24 cellular contexts compared by ENCODE assay signal in the genomic region with DNA sequence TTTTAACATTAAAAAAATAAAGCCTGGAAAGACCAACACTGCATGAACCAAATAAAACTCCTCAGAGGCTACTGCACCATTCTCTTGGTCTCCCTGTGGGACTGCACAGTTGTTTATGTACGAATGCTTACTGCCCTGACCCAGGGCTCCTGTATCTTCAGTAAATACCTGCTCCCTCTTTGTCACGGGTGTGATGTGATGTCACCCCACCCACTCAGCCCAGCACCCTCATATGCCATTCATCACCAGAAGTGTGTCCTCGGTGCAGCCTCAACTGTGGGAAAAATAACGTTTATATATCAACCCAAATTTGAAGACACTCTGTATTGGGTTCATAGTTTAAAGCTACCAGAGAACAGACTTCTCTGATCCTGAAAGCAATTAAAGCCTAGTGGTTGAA.
"Had no signal": no experiment of that assay in that cellular context is flagged by ENCODE, and none has a peak within 500 bp of the region (broad histone marks: within the 10 kb centered on the region; RNA-seq: fewer than 3 reads in every experiment).

No MANE protein-coding gene starts in this region.

- H3K27me3 Mint-ChIP-seq: activated CD8-positive, alpha-beta memory T cell treated with anti-CD3 and anti-CD28 coated beads, Interleukin-2, amount 10 ng/mL, durations not matched to agents 7 days and 5 days; activated naive CD8-positive, alpha-beta T cell treated with anti-CD3 and anti-CD28 coated beads for 36 hours had no signal

- H3K4me3 Mint-ChIP-seq: activated CD8-positive, alpha-beta memory T cell treated with anti-CD3 and anti-CD28 coated beads, Interleukin-2, amount 10 ng/mL, durations not matched to agents 7 days and 5 days; activated naive CD4-positive, alpha-beta T cell treated with anti-CD3 and anti-CD28 coated beads, Interleukin-2, amount 10 ng/mL, durations not matched to agents 7 days and 5 days; activated naive CD8-positive, alpha-beta T cell treated with anti-CD3 and anti-CD28 coated beads for 36 hours had no signal

- H3K4me1 Mint-ChIP-seq: activated CD8-positive, alpha-beta memory T cell treated with anti-CD3 and anti-CD28 coated beads, Interleukin-2, amount 10 ng/mL, durations not matched to agents 7 days and 5 days; activated naive CD4-positive, alpha-beta T cell treated with anti-CD3 and anti-CD28 coated beads, Interleukin-2, amount 10 ng/mL, durations not matched to agents 7 days and 5 days; activated naive CD8-positive, alpha-beta T cell treated with anti-CD3 and anti-CD28 coated beads for 36 hours had no signal

- DNase-seq: activated CD4-positive, alpha-beta T cell treated with anti-CD3 and anti-CD28 coated beads, Interleukin-2, amount 50 U/mL, for 1 hour; activated CD4-positive, CD25-positive, alpha-beta regulatory T cell; activated CD8-positive, alpha-beta memory T cell treated with anti-CD3 and anti-CD28 coated beads, Interleukin-2, amount 10 ng/mL, durations not matched to agents 7 days and 5 days; activated gamma-delta T cell treated with Interleukin-2 at 50 U/mL for 16 hours; activated naive CD4-positive, alpha-beta T cell treated with anti-CD3 and anti-CD28 coated beads, Interleukin-2, amount 10 ng/mL, durations not matched to agents 7 days and 5 days; activated naive CD8-positive, alpha-beta T cell treated with anti-CD3 and anti-CD28 coated beads for 36 hours; activated T-cell treated with anti-CD3 and anti-CD28 coated beads, Interleukin-2, amount 50 U/mL, for 48 hours; caudate nucleus; MG63; MV-4-11; NCI-H1105 treated with DMSO at 0.1 percent for 48 hours; NCI-H1436 treated with DMSO at 0.1 percent for 48 hours; NCI-H187; NCI-H2081; NCI-H510A treated with DMSO at 0.1 percent for 48 hours; NCI-H69; NK-92 treated with Interleukin-12 subunit alpha and Interleukin-12 subunit beta, amount 100 ng/mL, for 24 hours; OCI-M1; SHP77 treated with DMSO at 0.1 percent for 48 hours; T-helper 2 cell had no signal

- H3K4me3 ChIP-seq: MG63 had no signal

- H3K27ac ChIP-seq: KMS-11, VCaP had no signal

- H3K27me3 ChIP-seq: MG63 had no signal

- H3K27ac Mint-ChIP-seq: activated CD8-positive, alpha-beta memory T cell treated with anti-CD3 and anti-CD28 coated beads, Interleukin-2, amount 10 ng/mL, durations not matched to agents 7 days and 5 days; activated naive CD4-positive, alpha-beta T cell treated with anti-CD3 and anti-CD28 coated beads, Interleukin-2, amount 10 ng/mL, durations not matched to agents 7 days and 5 days; activated naive CD8-positive, alpha-beta T cell treated with anti-CD3 and anti-CD28 coated beads for 36 hours; activated T-helper 2 cell treated with anti-CD3 and anti-CD28 coated beads, Interferon-gamma antibody, Interleukin-2, Interleukin-4, amounts not matched to agents 10 μg/mL and 5 μg/mL and 100 μg/mL, durations not matched to agents 14 hours and 24 hours and 36 hours had no signal

- H3K36me3 ChIP-seq: MG63 had no signal

- ATAC-seq: activated CD8-positive, alpha-beta memory T cell treated with anti-CD3 and anti-CD28 coated beads, Interleukin-2, amount 10 ng/mL, durations not matched to agents 7 days and 5 days; Panc1 had no signal
